ENCODE assay signal across 1 cellular context in the genomic region with DNA sequence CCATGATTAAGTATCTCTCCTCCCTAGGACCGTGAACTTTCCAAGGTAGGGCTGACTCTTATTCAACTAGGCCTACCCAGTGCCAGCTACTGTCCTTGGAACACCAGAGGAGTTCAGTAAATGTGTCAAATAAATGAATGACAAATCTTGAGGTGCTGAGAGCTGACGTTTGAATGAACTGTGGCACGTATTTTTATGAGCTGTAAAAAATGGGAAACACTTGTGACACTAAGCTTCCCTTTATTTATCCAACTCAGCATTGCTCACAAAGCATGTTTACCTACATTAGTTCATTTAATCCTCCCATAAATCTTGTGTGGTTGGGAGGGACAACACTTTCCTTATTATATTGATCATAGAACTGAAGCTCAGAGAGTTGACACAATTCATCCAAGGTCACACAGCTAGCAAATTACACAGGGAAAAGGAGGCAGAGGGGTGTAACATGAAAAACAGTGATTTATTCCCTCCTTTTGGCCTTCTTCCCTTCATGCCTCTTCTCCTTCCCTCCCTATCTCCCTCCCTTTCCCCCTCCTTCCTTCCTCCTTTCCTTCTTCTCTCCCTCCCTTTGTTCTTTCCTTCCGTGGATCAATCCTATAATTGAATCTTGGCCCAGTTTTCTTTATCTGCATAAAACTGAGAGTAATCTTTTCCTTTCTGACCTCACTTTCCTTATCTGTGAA.
TF ChIP-seq lines count a peak whose summit lies in the region.

No MANE protein-coding gene starts in this region.

TF ChIP-seq in HEK293, 187 proteins besides CTCF, POLR2A, EP300 and RAD21 (continued from another document):
- TF ChIP-seq, protein P1, sequence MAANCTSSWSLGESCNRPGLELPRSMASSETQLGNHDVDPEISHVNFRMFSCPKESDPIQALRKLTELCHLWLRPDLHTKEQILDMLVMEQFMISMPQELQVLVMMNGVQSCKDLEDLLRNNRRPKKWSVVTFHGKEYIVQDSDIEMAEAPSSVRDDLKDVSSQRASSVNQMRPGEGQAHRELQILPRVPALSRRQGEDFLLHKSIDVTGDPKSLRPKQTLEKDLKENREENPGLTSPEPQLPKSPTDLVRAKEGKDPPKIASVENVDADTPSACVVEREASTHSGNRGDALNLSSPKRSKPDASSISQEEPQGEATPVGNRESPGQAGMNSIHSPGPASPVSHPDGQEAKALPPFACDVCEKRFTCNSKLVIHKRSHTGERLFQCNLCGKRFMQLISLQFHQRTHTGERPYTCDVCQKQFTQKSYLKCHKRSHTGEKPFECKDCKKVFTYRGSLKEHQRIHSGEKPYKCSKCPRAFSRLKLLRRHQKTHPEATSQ (tag by site-specific recombination; IDR thresholded peaks at IDR 0.05): no peak
- TF ChIP-seq KLF10 (tag by site-specific recombination; IDR thresholded peaks at IDR 0.05) (peak; percentile 82), ZNF423 (tag by site-specific recombination; IDR thresholded peaks at IDR 0.05) (no peak), ZNF391 (tag by site-specific recombination; IDR thresholded peaks at IDR 0.05; ENCODE audit: borderline replicate concordance, low read depth) (peak; percentile 56; the same call in 1 of the 2 replicates), SCRT1 (tag by site-specific recombination; IDR thresholded peaks at IDR 0.05; ENCODE audit: borderline replicate concordance) (0 out of 2 replicates have a peak, but pooled peaks have one; percentile 37), OVOL3 (tag by site-specific recombination; IDR thresholded peaks at IDR 0.05) (peak; percentile 85; the same call in 1 of the 2 replicates), ZNF549 (tag by site-specific recombination; IDR thresholded peaks at IDR 0.05) (no peak), HOXA7 (CRISPR knock-in tag; IDR thresholded peaks at IDR 0.05; ENCODE audit: borderline replicate concordance) (no peak)
- TF ChIP-seq, protein P2, sequence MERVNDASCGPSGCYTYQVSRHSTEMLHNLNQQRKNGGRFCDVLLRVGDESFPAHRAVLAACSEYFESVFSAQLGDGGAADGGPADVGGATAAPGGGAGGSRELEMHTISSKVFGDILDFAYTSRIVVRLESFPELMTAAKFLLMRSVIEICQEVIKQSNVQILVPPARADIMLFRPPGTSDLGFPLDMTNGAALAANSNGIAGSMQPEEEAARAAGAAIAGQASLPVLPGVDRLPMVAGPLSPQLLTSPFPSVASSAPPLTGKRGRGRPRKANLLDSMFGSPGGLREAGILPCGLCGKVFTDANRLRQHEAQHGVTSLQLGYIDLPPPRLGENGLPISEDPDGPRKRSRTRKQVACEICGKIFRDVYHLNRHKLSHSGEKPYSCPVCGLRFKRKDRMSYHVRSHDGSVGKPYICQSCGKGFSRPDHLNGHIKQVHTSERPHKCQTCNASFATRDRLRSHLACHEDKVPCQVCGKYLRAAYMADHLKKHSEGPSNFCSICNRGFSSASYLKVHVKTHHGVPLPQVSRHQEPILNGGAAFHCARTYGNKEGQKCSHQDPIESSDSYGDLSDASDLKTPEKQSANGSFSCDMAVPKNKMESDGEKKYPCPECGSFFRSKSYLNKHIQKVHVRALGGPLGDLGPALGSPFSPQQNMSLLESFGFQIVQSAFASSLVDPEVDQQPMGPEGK (tag by site-specific recombination; IDR thresholded peaks at IDR 0.05): peak; percentile 53
